ENCODE assay signal across 30 cellular contexts in genomic region chr2:238690673-238690965, GRCh38.
"Had no signal": no experiment of that assay in that cellular context is flagged by ENCODE, and none has a peak within 500 bp of the region (broad histone marks: within the 10 kb centered on the region; RNA-seq: fewer than 3 reads in every experiment).

No MANE protein-coding gene starts in this region.

- H3K4me2 ChIP-seq: neural progenitor cell had no signal

- H3K4me1 Mint-ChIP-seq: naive B cell; natural killer cell; stimulated activated effector memory CD8-positive, alpha-beta T cell treated with anti-CD3 and anti-CD28 coated beads, Interleukin-12 subunit alpha, Interleukin-12 subunit beta, amount 100 ng/mL, for 72 hours had no signal

- H3K27me3 ChIP-seq: neural progenitor cell, ovary, right atrium auricular region, suprapubic skin, upper lobe of right lung, uterus had no signal

- H3K36me3 ChIP-seq: lower lobe of right lung, neural progenitor cell, neutrophil, ovary, right atrium auricular region, suprapubic skin, thoracic aorta, tibial artery, upper lobe of right lung, uterus had no signal

- H3K9me3 ChIP-seq: lower lobe of right lung, neutrophil, ovary, right atrium auricular region, suprapubic skin, thoracic aorta, tibial artery, upper lobe of right lung, uterus had no signal

- H3K9ac ChIP-seq: neural progenitor cell had no signal

- H3K4me1 ChIP-seq: lower lobe of right lung, neural progenitor cell, upper lobe of right lung had no signal

- H3K27ac ChIP-seq: lower lobe of right lung, neural progenitor cell, neutrophil, ovary, right atrium auricular region, suprapubic skin, thoracic aorta, tibial artery, upper lobe of right lung, uterus had no signal

- H3K27ac Mint-ChIP-seq: mesothelial cell of epicardium; naive B cell; natural killer cell; nephron progenitor cell; neural progenitor cell; progenitor cell of endocrine pancreas; stimulated activated effector memory CD8-positive, alpha-beta T cell treated with anti-CD3 and anti-CD28 coated beads, Interleukin-12 subunit alpha, Interleukin-12 subunit beta, amount 100 ng/mL, for 72 hours; stimulated activated naive CD8-positive, alpha-beta T cell treated with anti-CD3 and anti-CD28 coated beads, Interleukin-15, Interleukin-2, amounts not matched to agents 100 ng/mL and 50 ng/mL, for 24 hours had no signal

- H3K36me3 Mint-ChIP-seq: mesothelial cell of epicardium; naive B cell; natural killer cell; neural progenitor cell; stimulated activated effector memory CD8-positive, alpha-beta T cell treated with anti-CD3 and anti-CD28 coated beads, Interleukin-12 subunit alpha, Interleukin-12 subunit beta, amount 100 ng/mL, for 72 hours had no signal

- DNase-seq: hypothalamus; kidney glomerular epithelial cell; left cardiac atrium; left ventricle myocardium superior; lower lobe of right lung; mammary epithelial cell; mesenchymal stem cell; naive B cell; natural killer cell; nephron progenitor cell; occipital lobe; ovary; stimulated activated CD4-positive, alpha-beta T cell treated with anti-CD3 and anti-CD28 coated beads, Interleukin-12 subunit alpha, Interleukin-12 subunit beta, amount 100 ng/mL, for 4 hours; stimulated activated CD4-positive, alpha-beta T cell treated with anti-CD3 and anti-CD28 coated beads, Interleukin-15, amount 100 ng/mL, for 24 hours; stimulated activated CD4-positive, alpha-beta T cell treated with anti-CD3 and anti-CD28 coated beads, Interleukin-2, amount 100 ng/mL, for 24 hours; stimulated activated CD4-positive, alpha-beta T cell treated with anti-CD3 and anti-CD28 coated beads, Interleukin-4, amount 100 ng/mL, for 1 hour; stimulated activated naive CD4-positive, alpha-beta T cell; upper lobe of right lung had no signal

- H3K4me3 ChIP-seq: lower lobe of right lung, neural progenitor cell, ovary, right atrium auricular region, skin epidermis, suprapubic skin, thoracic aorta, tibial artery, upper lobe of right lung, uterus had no signal

- H3K9me3 Mint-ChIP-seq: mesothelial cell of epicardium; natural killer cell; nephron progenitor cell; neural progenitor cell; stimulated activated effector memory CD8-positive, alpha-beta T cell treated with anti-CD3 and anti-CD28 coated beads, Interleukin-12 subunit alpha, Interleukin-12 subunit beta, amount 100 ng/mL, for 72 hours; stimulated activated naive CD8-positive, alpha-beta T cell treated with anti-CD3 and anti-CD28 coated beads, Interleukin-15, Interleukin-2, amounts not matched to agents 100 ng/mL and 50 ng/mL, for 24 hours had no signal

- H3K4me3 Mint-ChIP-seq: mesothelial cell of epicardium; naive B cell; natural killer cell; nephron progenitor cell; neural progenitor cell; stimulated activated effector memory CD8-positive, alpha-beta T cell treated with anti-CD3 and anti-CD28 coated beads, Interleukin-12 subunit alpha, Interleukin-12 subunit beta, amount 100 ng/mL, for 72 hours; stimulated activated naive CD8-positive, alpha-beta T cell treated with anti-CD3 and anti-CD28 coated beads, Interleukin-15, Interleukin-2, amounts not matched to agents 100 ng/mL and 50 ng/mL, for 24 hours had no signal
